ENCODE assay signal across 8 cellular contexts in the genomic region with DNA sequence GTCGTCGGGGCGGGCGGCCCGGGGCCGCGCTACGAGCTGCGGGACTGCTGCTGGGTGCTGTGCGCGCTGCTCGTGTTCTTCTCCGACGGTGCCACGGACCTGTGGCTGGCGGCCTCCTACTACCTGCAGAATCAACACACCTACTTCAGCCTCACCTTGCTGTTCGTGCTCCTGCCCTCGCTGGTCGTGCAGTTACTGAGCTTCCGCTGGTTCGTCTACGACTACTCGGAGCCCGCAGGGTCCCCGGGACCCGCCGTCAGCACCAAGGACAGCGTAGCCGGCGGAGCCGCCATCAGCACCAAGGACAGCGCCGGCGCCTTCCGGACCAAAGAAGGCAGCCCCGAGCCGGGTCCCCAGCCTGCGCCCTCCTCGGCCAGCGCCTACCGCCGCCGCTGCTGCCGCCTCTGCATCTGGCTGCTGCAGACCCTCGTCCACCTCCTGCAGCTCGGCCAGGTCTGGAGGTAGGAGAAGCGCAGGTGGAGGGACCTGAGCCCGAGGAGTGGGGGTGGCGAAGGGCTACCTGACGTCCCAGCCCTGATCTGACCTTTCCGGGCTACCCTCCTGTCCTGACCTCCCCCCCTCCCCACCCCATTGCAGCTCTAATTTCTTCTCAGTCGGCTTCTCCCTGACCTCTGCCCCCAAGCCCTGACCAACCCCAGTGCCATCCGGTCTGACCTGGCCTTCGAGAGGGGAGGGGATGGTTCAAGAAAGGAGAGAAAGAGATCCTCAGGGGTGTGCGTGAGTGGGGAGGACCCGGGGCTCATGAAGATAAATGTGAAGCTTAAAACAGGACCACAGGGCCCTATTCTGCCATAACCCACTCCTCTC. TPM values are rescaled to one million over a fixed set of nuclear protein-coding genes. Genes with fewer than 3 reads are reported as not detected.
A peak's percentile ranks its signal among the peaks of the same experiment; 100 is the strongest.
DNase-seq lines count a peak whose midpoint lies in the region; ATAC-seq and TF ChIP-seq lines count a peak whose summit lies in the region.

No MANE protein-coding gene starts in this region.

- H2AFZ ChIP-seq in neural progenitor cell (replicated peaks) = no peak overlapping the region

- H3K4me1 Mint-ChIP-seq in neural progenitor cell = peaks cover 24% of the 10 kb centered on the region
- H3K4me1 Mint-ChIP-seq in stimulated activated naive CD8-positive, alpha-beta T cell treated with anti-CD3 and anti-CD28 coated beads, Interleukin-15, amount 100 ng/mL, for 72 hours = peaks cover 10% of the 10 kb centered on the region

- H3K9ac ChIP-seq in neural progenitor cell = no peak overlapping the region

- H3F3A ChIP-seq in neural progenitor cell (ENCODE audit: low read depth) = peaks cover 46% of the 10 kb centered on the region

- H3K27ac ChIP-seq in RWPE1 (no peak overlapping the region), neural progenitor cell (no peak overlapping the region)

- H3K36me3 ChIP-seq in H7 (replicated peaks; ENCODE audit: control insufficient read depth, insufficient read depth, low read length) = no peaks in the 10 kb centered on the region
- no peaks in the 10 kb centered on the region for H3K36me3 ChIP-seq in neural progenitor cell

- ATAC-seq in stimulated activated naive CD8-positive, alpha-beta T cell treated with anti-CD3 and anti-CD28 coated beads, Interleukin-15, amount 100 ng/mL, for 72 hours = peak; percentile 94
- ATAC-seq in GM19395 (IDR thresholded peaks at IDR 0.05; ENCODE audit: unreplicated experiment) = no peak

- no peaks in the 10 kb centered on the region for H3K9me3 Mint-ChIP-seq in neural progenitor cell
- H3K9me3 Mint-ChIP-seq in stimulated activated naive CD8-positive, alpha-beta T cell treated with anti-CD3 and anti-CD28 coated beads, Interleukin-15, amount 100 ng/mL, for 72 hours = no peaks in the 10 kb centered on the region

- peak overlapping the region; percentile 87 for H3K4me3 Mint-ChIP-seq in neural progenitor cell
- H3K4me3 Mint-ChIP-seq in stimulated activated naive CD8-positive, alpha-beta T cell treated with anti-CD3 and anti-CD28 coated beads, Interleukin-15, amount 100 ng/mL, for 72 hours = peak overlapping the region; percentile 84 to 94

- CTCF ChIA-PET in RWPE1 (lab: Yijun Ruan, JAX) = interaction anchor here (0.6 to 1.2 kb wide), 5 partner anchors 13 to 122 kb away, joined by 3 to 5 read pairs (median 3); a partner anchor contains a TSS

- H3K27me3 Mint-ChIP-seq in neural progenitor cell (ENCODE audit: insufficient read depth, low read depth) = peaks cover 53% of the 10 kb centered on the region
- peaks cover 80% of the 10 kb centered on the region for H3K27me3 Mint-ChIP-seq in stimulated activated naive CD8-positive, alpha-beta T cell treated with anti-CD3 and anti-CD28 coated beads, Interleukin-15, amount 100 ng/mL, for 72 hours

- H3K79me2 ChIP-seq in neural progenitor cell (ENCODE audit: low read depth) = no peaks in the 10 kb centered on the region

- H3K4me2 ChIP-seq in neural progenitor cell = peak overlapping the region; percentile 94

- H3K27me3 ChIP-seq in H7 (ENCODE audit: control insufficient read depth, insufficient read depth, low read length) (peaks cover 32% of the 10 kb centered on the region), neural progenitor cell (peaks cover 88% of the 10 kb centered on the region)

- no peaks in the 10 kb centered on the region for H3K9me3 ChIP-seq in neural progenitor cell (ENCODE audit: low read depth)

- H4K20me1 ChIP-seq in neural progenitor cell (ENCODE audit: low read depth) = peaks cover 40% of the 10 kb centered on the region

- H3K27ac Mint-ChIP-seq in neural progenitor cell = no peak overlapping the region
- no peak overlapping the region for H3K27ac Mint-ChIP-seq in stimulated activated naive CD8-positive, alpha-beta T cell treated with anti-CD3 and anti-CD28 coated beads, Interleukin-15, amount 100 ng/mL, for 72 hours

- no peaks in the 10 kb centered on the region for H3K36me3 Mint-ChIP-seq in neural progenitor cell

- TF ChIP-seq CTCF in RWPE1 (conservative IDR thresholded peaks at IDR 0.05; ENCODE audit: low read depth) = no peak
- TF ChIP-seq CTCF in neural progenitor cell (IDR thresholded peaks at IDR 0.05) = no peak

- POLR2A ChIA-PET in RWPE1 (lab: Yijun Ruan, JAX; ENCODE audit: low non-redundant PET) = no interaction called here

- H3K4me3 ChIP-seq in H7 (ENCODE audit: insufficient read depth, low read depth, low read length) (peak overlapping the region; percentile 54), neural progenitor cell (peak overlapping the region; percentile 72)

- peaks cover 21% of the 10 kb centered on the region for H3K4me1 ChIP-seq in neural progenitor cell

- DNase-seq in Ammon's horn (ENCODE audit: low spot score) (peak; percentile 56), H7 (peak; percentile 99), RWPE1 (ENCODE audit: low spot score) (peak; percentile 97), activated gamma-delta T cell (lab: John Stamatoyannopoulos, UW) (peak; percentile 59), foreskin melanocyte (peak; percentile 42), neural progenitor cell (ENCODE audit: low spot score) (peak; percentile 96)
- peak; percentile 84 to 90 for DNase-seq in stimulated activated naive CD8-positive, alpha-beta T cell treated with anti-CD3 and anti-CD28 coated beads, Interleukin-15, amount 100 ng/mL, for 72 hours

RNA-seq across cellular contexts. Expression of a gene that starts 0.6 kb away (rescaled TPM):
- 0.63 and 0.73 TPM in 2 replicates for total RNA-seq in H7 (2014; rRNA removed; shearing (Covaris generic))
- total RNA-seq in neural progenitor cell (ENCODE audit: low replicate concordance) = 0.07 and 0.19 TPM in 2 replicates

RNA-seq across cellular contexts. Expression of a gene that starts 16.7 kb away (rescaled TPM):
- 8.4 and 12.8 TPM in 2 replicates for total RNA-seq in H7 (2014; rRNA removed; shearing (Covaris generic))
- 11.1 and 15.3 TPM in 2 replicates for total RNA-seq in neural progenitor cell (ENCODE audit: low replicate concordance)

RNA-seq across cellular contexts. Expression of a gene that starts 41.7 kb away (rescaled TPM):
- total RNA-seq in H7 (2014; rRNA removed; shearing (Covaris generic)) = 8.3 and 10.6 TPM in 2 replicates
- total RNA-seq in neural progenitor cell (ENCODE audit: low replicate concordance) = 0.75 and 3.9 TPM in 2 replicates

Comparison
In these comparisons a context has a peak if more than half of its experiments do, and no peak if none do; other contexts are left out.
1. DNase-seq: peak in every context shown above with its lines; median percentile 99 in H7; 97 in RWPE1; 96 in neural progenitor cell; 87 in stimulated activated naive CD8-positive, alpha-beta T cell treated with anti-CD3 and anti-CD28 coated beads, Interleukin-15, amount 100 ng/mL, for 72 hours; 59 in activated gamma-delta T cell; 56 in Ammon's horn; 42 in foreskin melanocyte.